Comparison of ENCODE assay signal across 9 cellular contexts in genomic region chr1:112722601-112723510, GRCh38. TPM values are rescaled to one million over a fixed set of nuclear protein-coding genes. Genes with fewer than 3 reads are reported as not detected.
DNase-seq lines count a peak whose midpoint lies in the region; ATAC-seq and TF ChIP-seq lines count a peak whose summit lies in the region.
"Had no signal": no experiment of that assay in that cellular context is flagged by ENCODE, and none has a peak within 500 bp of the region (broad histone marks: within the 10 kb centered on the region; RNA-seq: fewer than 3 reads in every experiment).

No MANE protein-coding gene starts in this region.

- no peak overlapping the region for H3K27ac Mint-ChIP-seq in activated T-cell treated with anti-CD3 and anti-CD28 coated beads, Interleukin-2, amount 50 U/mL, for 72 hours

- DNase-seq in Right ventricle myocardium inferior (ENCODE audit: missing footprints), result no peak
- DNase-seq in cardiac septum (ENCODE audit: low spot score), result no peak
- no peak for DNase-seq in activated T-cell treated with anti-CD3 and anti-CD28 coated beads, Interleukin-2, amount 50 U/mL, for 72 hours
- DNase-seq in iPS-NIHi11 (ENCODE audit: low spot score), result peak; percentile 58
- peak in 1 of 2 donors; percentile 78 for DNase-seq in upper lobe of left lung
- DNase-seq in HPDE6-E6E7 (ENCODE audit: extremely low spot score), result no peak
- DNase-seq in NCI-H2081 treated with DMSO at 0.1 percent for 48 hours (lab: John Stamatoyannopoulos, UW), result no peak
- DNase-seq in prostate gland (ENCODE audit: low spot score), result no peak

- no peaks in the 10 kb centered on the region for H3K36me3 ChIP-seq in upper lobe of left lung
- no peaks in the 10 kb centered on the region for H3K36me3 ChIP-seq in prostate gland
- H3K36me3 ChIP-seq: cardiac muscle cell had no signal

- H3K4me1 Mint-ChIP-seq in activated T-cell treated with anti-CD3 and anti-CD28 coated beads, Interleukin-2, amount 50 U/mL, for 72 hours (ENCODE audit: low read depth), result peaks cover 18% of the 10 kb centered on the region

- TF ChIP-seq POLR2A in upper lobe of left lung (IDR thresholded peaks at IDR 0.05) (no peak), prostate gland (IDR thresholded peaks at IDR 0.05) (no peak)

- ATAC-seq in Right ventricle myocardium inferior, result peak; percentile 35
- ATAC-seq in activated T-cell treated with anti-CD3 and anti-CD28 coated beads, Interleukin-2, amount 50 U/mL, for 72 hours (replicated peaks in 1 of 2), result peak; percentile 41 to 42
- ATAC-seq in upper lobe of left lung (ENCODE audit: low FRiP score in 2 of 2), result peak in 1 of 2 donors; percentile 45

- H3K9me3 Mint-ChIP-seq in activated T-cell treated with anti-CD3 and anti-CD28 coated beads, Interleukin-2, amount 50 U/mL, for 72 hours, result no peaks in the 10 kb centered on the region

- 11 to 19% methylated on average over 19 to 33 of the region's 35 CpGs for WGBS in upper lobe of left lung, 2 donors
- 14% methylated on average over 31 of the region's 35 CpGs for WGBS in prostate gland

- H3K4me3 ChIP-seq in upper lobe of left lung (peak overlapping the region in 3 of 4 donors; percentile 9 to 31 (median 28)), prostate gland (no peak overlapping the region)
- H3K4me3 ChIP-seq: cardiac muscle cell had no signal

- H3K9me3 ChIP-seq in upper lobe of left lung, result no peaks in the 10 kb centered on the region
- H3K9me3 ChIP-seq in prostate gland, result no peaks in the 10 kb centered on the region

- no peak overlapping the region for H3K27ac ChIP-seq in upper lobe of left lung
- no peak overlapping the region for H3K27ac ChIP-seq in prostate gland
- H3K27ac ChIP-seq: cardiac muscle cell had no signal

- peak overlapping the region; percentile 55 to 63 for H3K4me3 Mint-ChIP-seq in activated T-cell treated with anti-CD3 and anti-CD28 coated beads, Interleukin-2, amount 50 U/mL, for 72 hours

- H3K4me1 ChIP-seq in upper lobe of left lung, result peaks cover 10 to 21% (median 14%) of the 10 kb centered on the region in 4 donors
- no peaks in the 10 kb centered on the region for H3K4me1 ChIP-seq in prostate gland (replicated peaks)

- intact Hi-C loops in Right ventricle myocardium inferior (cut with DNase I), result no loop called here
- intact Hi-C loops in cardiac septum (cut with DNase I), result no loop called here
- intact Hi-C loops in prostate gland (cut with DNase I), result no loop called here

- H3K27me3 ChIP-seq in upper lobe of left lung (peaks cover 0 to 4% (median 0%) of the 10 kb centered on the region in 4 donors), prostate gland (replicated peaks; ENCODE audit: insufficient read depth) (no peaks in the 10 kb centered on the region)

- TF ChIP-seq CTCF in upper lobe of left lung (IDR thresholded peaks at IDR 0.05) (no peak), prostate gland (IDR thresholded peaks at IDR 0.05) (no peak)

- TF ChIP-seq EP300 in upper lobe of left lung (IDR thresholded peaks at IDR 0.05), result no peak

- peaks cover 25% of the 10 kb centered on the region for H3K27me3 Mint-ChIP-seq in activated T-cell treated with anti-CD3 and anti-CD28 coated beads, Interleukin-2, amount 50 U/mL, for 72 hours (ENCODE audit: low read depth)

- H3K36me3 Mint-ChIP-seq in activated T-cell treated with anti-CD3 and anti-CD28 coated beads, Interleukin-2, amount 50 U/mL, for 72 hours (ENCODE audit: insufficient read depth in 2 of 2), result no peaks in the 10 kb centered on the region

RNA-seq across cellular contexts. Expression of gene PPM1J, which starts 7.7 kb away (rescaled TPM):
- total RNA-seq in Right ventricle myocardium inferior (5.3 TPM), cardiac septum (10.7 TPM), upper lobe of left lung (under 1 TPM in 5 of 6 donors, not detected in 1; 0.55 to 0.91 (median 0.74) TPM), prostate gland (10 to 100 TPM in 1 of 2 donors, 1 to 10 TPM in 1; 2.0 to 16.8 TPM)
- 1 to 10 TPM; 1.2 to 1.3 TPM for total RNA-seq in activated T-cell treated with anti-CD3 and anti-CD28 coated beads, Interleukin-2, amount 50 U/mL, for 72 hours

RNA-seq across cellular contexts. Expression of gene RHOC, which starts 15.9 kb away (rescaled TPM):
- total RNA-seq in Right ventricle myocardium inferior (118 TPM), cardiac septum (270 TPM), upper lobe of left lung (100 to 1,000 TPM in 5 of 6 donors, 10 to 100 TPM in 1; 80.9 to 218 (median 132) TPM), prostate gland (100 to 1,000 TPM; 272 to 373 TPM)
- total RNA-seq in activated T-cell treated with anti-CD3 and anti-CD28 coated beads, Interleukin-2, amount 50 U/mL, for 72 hours, result 10 to 100 TPM; 45.7 to 54.4 TPM

RNA-seq across cellular contexts. Expression of gene MOV10, which starts 48.4 kb away (rescaled TPM):
- total RNA-seq in Right ventricle myocardium inferior (16.1 TPM), cardiac septum (18.3 TPM), upper lobe of left lung (100 to 1,000 TPM in 2 of 6 donors, 10 to 100 TPM in 4; 26.5 to 161 (median 56.0) TPM), prostate gland (100 to 1,000 TPM in 1 of 2 donors, 10 to 100 TPM in 1; 47.0 to 169 TPM)
- total RNA-seq in activated T-cell treated with anti-CD3 and anti-CD28 coated beads, Interleukin-2, amount 50 U/mL, for 72 hours, result 10 to 100 TPM; 76.8 to 80.8 TPM

Comparison
In these comparisons a context has a peak if more than half of its experiments do, and no peak if none do; other contexts are left out.
1. H3K4me3 ChIP-seq: peak in upper lobe of left lung (3 of 4); none in prostate gland (0 of 2).